Comparison of ENCODE assay signal across 18 cellular contexts in the genomic region with DNA sequence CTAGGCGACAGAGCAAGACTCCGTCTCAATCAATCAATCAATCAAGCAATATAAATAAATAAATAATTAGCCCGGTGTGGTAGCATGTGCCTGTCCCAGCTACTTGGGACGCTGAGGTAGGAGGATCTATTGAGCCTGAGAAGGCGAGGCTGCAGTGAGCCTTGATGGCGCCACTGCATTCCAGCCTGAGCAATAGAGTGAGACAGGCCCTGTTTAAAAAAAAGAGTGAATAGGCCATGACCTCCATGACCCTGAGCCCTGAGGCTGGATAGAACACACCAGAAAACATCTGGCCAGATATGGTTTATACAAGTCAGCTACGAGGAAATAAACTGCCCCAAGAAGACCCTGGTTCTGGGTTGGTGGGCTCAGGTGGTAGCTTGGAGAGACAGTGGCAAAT. TPM values are rescaled to one million over a fixed set of nuclear protein-coding genes. Genes with fewer than 3 reads are reported as not detected.
DNase-seq lines count a peak whose midpoint lies in the region; ATAC-seq and TF ChIP-seq lines count a peak whose summit lies in the region.
"Had no signal": no experiment of that assay in that cellular context is flagged by ENCODE, and none has a peak within 500 bp of the region (broad histone marks: within the 10 kb centered on the region; RNA-seq: fewer than 3 reads in every experiment).

No MANE protein-coding gene starts in this region.

- DNase-seq in T-cell = no peak
- no peak for DNase-seq in mesenchymal stem cell
- no peak for DNase-seq in activated T-helper 2 cell treated with anti-CD3 and anti-CD28 coated beads, Interferon-gamma antibody, Interleukin-2, Interleukin-4, amounts not matched to agents 10 μg/mL and 5 μg/mL and 100 μg/mL, durations not matched to agents 14 hours and 24 hours and 36 hours (ENCODE audit: low spot score)
- no peak for DNase-seq in SW 1271 (lab: John Stamatoyannopoulos, UW)
- DNase-seq in activated CD8-positive, alpha-beta memory T cell treated with anti-CD3 and anti-CD28 coated beads, Interleukin-2, amount 50 U/mL, for 4 hours = no peak
- DNase-seq: Calu3, NCI-H1092, NCI-H2107, NCI-H226, SJCRH30 had no signal

- no peaks in the 10 kb centered on the region for H3K9me3 Mint-ChIP-seq in T-cell
- no peaks in the 10 kb centered on the region for H3K9me3 Mint-ChIP-seq in activated T-helper 2 cell treated with anti-CD3 and anti-CD28 coated beads, Interferon-gamma antibody, Interleukin-2, Interleukin-4, amounts not matched to agents 10 μg/mL and 5 μg/mL and 100 μg/mL, durations not matched to agents 14 hours and 24 hours and 36 hours

- no peaks in the 10 kb centered on the region for H3K36me3 Mint-ChIP-seq in T-cell
- H3K36me3 Mint-ChIP-seq in activated T-helper 2 cell treated with anti-CD3 and anti-CD28 coated beads, Interferon-gamma antibody, Interleukin-2, Interleukin-4, amounts not matched to agents 10 μg/mL and 5 μg/mL and 100 μg/mL, durations not matched to agents 14 hours and 24 hours and 36 hours (ENCODE audit: low read depth) = no peaks in the 10 kb centered on the region

- H3K9ac ChIP-seq in mesenchymal stem cell (ENCODE audit: low read length) (no peak overlapping the region), rectal smooth muscle tissue (ENCODE audit: low read length) (no peak overlapping the region)
- H3K9ac ChIP-seq: KMS-11 had no signal

- no peak for ATAC-seq in T-cell (replicated peaks in 1 of 4)
- no peak for ATAC-seq in HG02840 (IDR thresholded peaks at IDR 0.05; ENCODE audit: low FRiP score, unreplicated experiment)

- H3K4me2 ChIP-seq in mesenchymal stem cell (ENCODE audit: low read length, poor library complexity, severe bottlenecking) = no peak overlapping the region
- H3K4me2 ChIP-seq: A549, KMS-11 had no signal

- 0 out of 2 replicates have a peak overlapping the region, but pooled peaks have one; percentile 23 for H3K27ac ChIP-seq in 22Rv1
- no peak overlapping the region for H3K27ac ChIP-seq in mesenchymal stem cell (ENCODE audit: low read length, poor library complexity, severe bottlenecking)
- peak overlapping the region; percentile 65 for H3K27ac ChIP-seq in rectal smooth muscle tissue (ENCODE audit: low read depth, low read length)
- H3K27ac ChIP-seq: A549, KMS-11, RWPE1, SJCRH30 had no signal

- H3K27me3 Mint-ChIP-seq in T-cell = no peaks in the 10 kb centered on the region
- peaks cover 1% of the 10 kb centered on the region for H3K27me3 Mint-ChIP-seq in activated T-helper 2 cell treated with anti-CD3 and anti-CD28 coated beads, Interferon-gamma antibody, Interleukin-2, Interleukin-4, amounts not matched to agents 10 μg/mL and 5 μg/mL and 100 μg/mL, durations not matched to agents 14 hours and 24 hours and 36 hours (ENCODE audit: low read depth)

- H3K4me3 ChIP-seq in mesenchymal stem cell (ENCODE audit: insufficient read depth in 1 of 2, low read depth in 1 of 2, low read length in 2 of 2) (no peak overlapping the region), rectal smooth muscle tissue (ENCODE audit: low read length) (no peak overlapping the region)
- H3K4me3 ChIP-seq: A549, HAP-1, SJCRH30 had no signal

- no peaks in the 10 kb centered on the region for H3K27me3 ChIP-seq in mesenchymal stem cell (ENCODE audit: control insufficient read depth in 1 of 2, insufficient read depth in 1 of 2, low read length in 2 of 2)
- H3K27me3 ChIP-seq in rectal smooth muscle tissue (ENCODE audit: control insufficient read depth, insufficient read depth, low read length) = no peaks in the 10 kb centered on the region
- H3K27me3 ChIP-seq: SJCRH30 had no signal

- H3K4me1 ChIP-seq in mesenchymal stem cell (ENCODE audit: control insufficient read depth, insufficient read depth, low read depth, low read length) (peaks cover 14% of the 10 kb centered on the region), rectal smooth muscle tissue (ENCODE audit: control insufficient read depth, insufficient read depth, low read length) (peaks cover 40% of the 10 kb centered on the region)
- H3K4me1 ChIP-seq: HAP-1 had no signal

- no peaks in the 10 kb centered on the region for H3K79me1 ChIP-seq in mesenchymal stem cell (replicated peaks; ENCODE audit: low read length, poor library complexity, severe bottlenecking)

- peak overlapping the region; percentile 52 for H3K27ac Mint-ChIP-seq in T-cell
- H3K27ac Mint-ChIP-seq in activated T-helper 2 cell treated with anti-CD3 and anti-CD28 coated beads, Interferon-gamma antibody, Interleukin-2, Interleukin-4, amounts not matched to agents 10 μg/mL and 5 μg/mL and 100 μg/mL, durations not matched to agents 14 hours and 24 hours and 36 hours = no peak overlapping the region
- H3K27ac Mint-ChIP-seq: CD14-positive monocyte had no signal

- H2BK120ac ChIP-seq in mesenchymal stem cell (ENCODE audit: low read depth, low read length) = no peak overlapping the region

- peak overlapping the region; percentile 54 to 63 for H3K18ac ChIP-seq in mesenchymal stem cell (ENCODE audit: low read depth in 1 of 2, low read length in 2 of 2)

- no peak for TF ChIP-seq CTCF in 22Rv1 (IDR thresholded peaks at IDR 0.05)

- peak overlapping the region in 1 of 2 experiments; percentile 44 for H3K4ac ChIP-seq in mesenchymal stem cell (ENCODE audit: low read depth in 1 of 2, low read length in 2 of 2)

- peaks cover 54 to 62% (median 62%) of the 10 kb centered on the region in 3 donors for H3K4me1 Mint-ChIP-seq in T-cell
- H3K4me1 Mint-ChIP-seq in activated T-helper 2 cell treated with anti-CD3 and anti-CD28 coated beads, Interferon-gamma antibody, Interleukin-2, Interleukin-4, amounts not matched to agents 10 μg/mL and 5 μg/mL and 100 μg/mL, durations not matched to agents 14 hours and 24 hours and 36 hours (ENCODE audit: low read depth) = peaks cover 20% of the 10 kb centered on the region

- CTCF ChIA-PET in T-cell (lab: Charles Lee) = no interaction called here

- intact Hi-C loops in activated T-helper 2 cell treated with anti-CD3 and anti-CD28 coated beads, Interferon-gamma antibody, Interleukin-2, Interleukin-4, amounts not matched to agents 10 μg/mL and 5 μg/mL and 100 μg/mL, durations not matched to agents 14 hours and 24 hours and 36 hours (cut with micrococcal nuclease) = no loop called here

- H4K8ac ChIP-seq in mesenchymal stem cell (ENCODE audit: low read length) = no peak overlapping the region

- POLR2A ChIA-PET in T-cell (lab: Charles Lee) = no interaction called here

- H2BK12ac ChIP-seq in mesenchymal stem cell (ENCODE audit: low read length in 2 of 2) = peak overlapping the region in 1 of 2 experiments; percentile 45

- H3K9me3 ChIP-seq in mesenchymal stem cell (ENCODE audit: control insufficient read depth, low read length) = no peaks in the 10 kb centered on the region
- H3K9me3 ChIP-seq: A549, HAP-1, SJCRH30 had no signal

- no peak overlapping the region for H3K23ac ChIP-seq in mesenchymal stem cell (ENCODE audit: low read length in 2 of 2)

- peak overlapping the region; percentile 2 for H4K91ac ChIP-seq in mesenchymal stem cell (ENCODE audit: low read length)

- H2BK5ac ChIP-seq in mesenchymal stem cell (ENCODE audit: low read depth, low read length, poor library complexity, severe bottlenecking) = no peak overlapping the region

- peak overlapping the region; percentile 49 for H2BK15ac ChIP-seq in mesenchymal stem cell (ENCODE audit: low read depth, poor library complexity, severe bottlenecking)

- H3K36me3 ChIP-seq in mesenchymal stem cell (ENCODE audit: control insufficient read depth in 1 of 2, insufficient read depth in 2 of 2, low read depth in 1 of 2, low read length in 2 of 2) (no peaks in the 10 kb centered on the region), rectal smooth muscle tissue (ENCODE audit: control insufficient read depth, insufficient read depth, low read length) (no peaks in the 10 kb centered on the region)
- H3K36me3 ChIP-seq: HAP-1, SJCRH30 had no signal

- peak overlapping the region in 1 of 3 donors; percentile 76 for H3K4me3 Mint-ChIP-seq in T-cell
- no peak overlapping the region for H3K4me3 Mint-ChIP-seq in activated T-helper 2 cell treated with anti-CD3 and anti-CD28 coated beads, Interferon-gamma antibody, Interleukin-2, Interleukin-4, amounts not matched to agents 10 μg/mL and 5 μg/mL and 100 μg/mL, durations not matched to agents 14 hours and 24 hours and 36 hours (ENCODE audit: low read depth)

- no peak overlapping the region for H2AFZ ChIP-seq in mesenchymal stem cell (ENCODE audit: low read depth, low read length)

- WGBS in mesenchymal stem cell = 72% methylated on average over 5 of the region's 7 CpGs

- no peak overlapping the region for H3K14ac ChIP-seq in mesenchymal stem cell (ENCODE audit: low read length in 2 of 2)

- no peak overlapping the region for H2AK5ac ChIP-seq in mesenchymal stem cell (ENCODE audit: low read length, severe bottlenecking)

RNA-seq across cellular contexts. Expression of a gene that starts 20.4 kb away (rescaled TPM):
- 10 to 100 TPM; 36.3 to 89.0 (median 72.3) TPM for total RNA-seq in T-cell
- 20.2 TPM for polyA plus RNA-seq in mesenchymal stem cell (2013, experiment 1 of 2)
- 20.7 TPM for polyA plus RNA-seq in mesenchymal stem cell (2013, experiment 2 of 2)
- total RNA-seq in activated T-helper 2 cell treated with anti-CD3 and anti-CD28 coated beads, Interferon-gamma antibody, Interleukin-2, Interleukin-4, amounts not matched to agents 10 μg/mL and 5 μg/mL and 100 μg/mL, durations not matched to agents 14 hours and 24 hours and 36 hours = 32.0 and 36.1 TPM in 2 replicates

RNA-seq across cellular contexts. Expression of a gene that starts 32.4 kb away (rescaled TPM):
- total RNA-seq in T-cell = 10 to 100 TPM; 16.9 to 25.0 (median 19.2) TPM
- 11.8 TPM for polyA plus RNA-seq in mesenchymal stem cell (2013, experiment 1 of 2)
- 10.8 TPM for polyA plus RNA-seq in mesenchymal stem cell (2013, experiment 2 of 2)
- 39.2 and 40.0 TPM in 2 replicates for total RNA-seq in activated T-helper 2 cell treated with anti-CD3 and anti-CD28 coated beads, Interferon-gamma antibody, Interleukin-2, Interleukin-4, amounts not matched to agents 10 μg/mL and 5 μg/mL and 100 μg/mL, durations not matched to agents 14 hours and 24 hours and 36 hours

RNA-seq across cellular contexts. Expression of a gene that starts 46.4 kb away (rescaled TPM):
- total RNA-seq in T-cell = 10 to 100 TPM; 10.1 to 19.5 (median 16.4) TPM
- polyA plus RNA-seq in mesenchymal stem cell (2013, experiment 1 of 2) = 0.81 TPM
- polyA plus RNA-seq in mesenchymal stem cell (2013, experiment 2 of 2) = 0.89 TPM
- total RNA-seq in activated T-helper 2 cell treated with anti-CD3 and anti-CD28 coated beads, Interferon-gamma antibody, Interleukin-2, Interleukin-4, amounts not matched to agents 10 μg/mL and 5 μg/mL and 100 μg/mL, durations not matched to agents 14 hours and 24 hours and 36 hours = 7.0 and 9.1 TPM in 2 replicates
- polyA plus RNA-seq: CD14-positive monocyte had no signal
